Comparison of ENCODE assay signal across 1 cellular context in genomic region chr7:8063706-8064297, GRCh38.
TF ChIP-seq lines count a peak whose summit lies in the region.

No MANE protein-coding gene starts in this region.

TF ChIP-seq in HEK293, 187 proteins besides CTCF, POLR2A, EP300 and RAD21 (continued from another document):
- no peak for TF ChIP-seq REST (tag by site-specific recombination; IDR thresholded peaks at IDR 0.05)
- peak; percentile 60 for TF ChIP-seq KLF8 (tag by site-specific recombination; IDR thresholded peaks at IDR 0.05)
- TF ChIP-seq GLI2 (tag by site-specific recombination; IDR thresholded peaks at IDR 0.05; ENCODE audit: borderline replicate concordance, low read depth), result no peak
- peak; percentile 38; the same call in 1 of the 2 replicates for TF ChIP-seq PRDM4 (tag by site-specific recombination; IDR thresholded peaks at IDR 0.05)
- TF ChIP-seq ZNF843 (tag by site-specific recombination; IDR thresholded peaks at IDR 0.05), result peak; percentile 87
- no peak for TF ChIP-seq ZNF707 (tag by site-specific recombination; IDR thresholded peaks at IDR 0.05)
- TF ChIP-seq ZNF19 (tag by site-specific recombination; IDR thresholded peaks at IDR 0.05; ENCODE audit: low read depth), result no peak
- TF ChIP-seq ZBTB48 (tag by site-specific recombination; IDR thresholded peaks at IDR 0.05), result no peak
- TF ChIP-seq ZNF132 (tag by site-specific recombination; IDR thresholded peaks at IDR 0.05; ENCODE audit: borderline replicate concordance), result no peak
- TF ChIP-seq ZNF792 (tag by site-specific recombination; IDR thresholded peaks at IDR 0.05), result 0 out of 2 replicates have a peak, but pooled peaks have one; percentile 17
- no peak for TF ChIP-seq ZNF302 (tag by site-specific recombination; IDR thresholded peaks at IDR 0.05; ENCODE audit: low read depth)
- TF ChIP-seq ZNF654 (tag by site-specific recombination; IDR thresholded peaks at IDR 0.05; ENCODE audit: low read depth), result no peak
- peak; percentile 75; the same call in 1 of the 2 replicates for TF ChIP-seq BCL11A (tag by site-specific recombination; IDR thresholded peaks at IDR 0.05; ENCODE audit: low read depth)
- TF ChIP-seq ZNF423 (tag by site-specific recombination; IDR thresholded peaks at IDR 0.05), result no peak
- TF ChIP-seq ZNF398 (tag by site-specific recombination; IDR thresholded peaks at IDR 0.05), result no peak
- TF ChIP-seq KLF9 (tag by site-specific recombination; IDR thresholded peaks at IDR 0.05; ENCODE audit: low read depth), result no peak
- no peak for TF ChIP-seq ZNF426 (tag by site-specific recombination; IDR thresholded peaks at IDR 0.05)
- 0 out of 2 replicates have a peak, but pooled peaks have one; percentile 26 for TF ChIP-seq PRDM6 (tag by site-specific recombination; IDR thresholded peaks at IDR 0.05)
- no peak for TF ChIP-seq ZNF585B (tag by site-specific recombination; IDR thresholded peaks at IDR 0.05)
- no peak for TF ChIP-seq ZNF521 (tag by site-specific recombination; IDR thresholded peaks at IDR 0.05)
- peak; percentile 45 for TF ChIP-seq ZBTB17 (tag by site-specific recombination; IDR thresholded peaks at IDR 0.05)
- no peak for TF ChIP-seq ZNF473 (tag by site-specific recombination; IDR thresholded peaks at IDR 0.05)
- TF ChIP-seq ZXDB (tag by site-specific recombination; IDR thresholded peaks at IDR 0.05), result peak; percentile 34; the same call in 1 of the 2 replicates
TF ChIP-seq in HEK293: peak in this region for 17.
